In the genomic region with DNA sequence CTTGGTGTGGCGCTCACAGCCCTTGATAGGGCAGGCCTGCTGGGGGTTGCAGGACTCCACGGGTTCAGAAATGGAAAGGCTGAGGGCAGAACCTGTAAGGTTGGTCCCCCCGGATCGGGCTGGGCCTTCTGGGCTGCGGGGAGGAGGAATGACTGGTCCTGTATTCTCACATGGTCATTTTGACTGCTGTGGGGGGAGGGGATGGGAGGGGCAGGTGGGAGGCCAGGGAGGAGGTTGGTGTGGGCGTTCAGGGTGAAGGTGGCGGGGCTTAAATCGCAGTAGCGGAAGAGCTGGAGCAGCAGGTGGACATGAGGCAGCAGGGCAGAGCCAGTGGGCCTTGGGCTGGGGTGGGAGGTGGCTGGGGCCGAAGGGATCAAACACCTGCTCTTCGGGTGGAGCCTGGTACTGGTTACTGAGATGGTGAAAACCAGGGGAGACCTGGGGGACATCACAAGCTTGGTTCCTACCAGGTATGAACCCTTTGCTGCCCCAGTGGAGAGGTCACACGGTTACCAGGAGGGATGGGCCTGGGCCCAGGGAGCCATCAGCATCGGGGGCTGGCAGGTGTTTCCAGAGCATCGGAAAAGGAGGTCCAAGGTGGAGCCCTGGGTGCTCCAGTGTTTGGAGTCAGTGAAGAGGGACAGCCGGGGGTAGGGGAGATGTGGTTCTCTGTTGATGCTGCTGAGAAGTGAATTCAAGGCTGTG, we compare ENCODE assay signal across 12 cellular contexts. TPM values are rescaled to one million over a fixed set of nuclear protein-coding genes. Genes with fewer than 3 reads are reported as not detected.
A peak's percentile ranks its signal among the peaks of the same experiment; 100 is the strongest.
DNase-seq lines count a peak whose midpoint lies in the region; ATAC-seq and TF ChIP-seq lines count a peak whose summit lies in the region.
"Had no signal": no experiment of that assay in that cellular context is flagged by ENCODE, and none has a peak within 500 bp of the region (broad histone marks: within the 10 kb centered on the region; RNA-seq: fewer than 3 reads in every experiment).

No MANE protein-coding gene starts in this region.

- no peaks in the 10 kb centered on the region for H3K9me3 ChIP-seq in skeletal muscle tissue (ENCODE audit: control insufficient read depth in 3 of 3, low read length in 3 of 3)
- H3K9me3 ChIP-seq: HAP-1 had no signal

- peaks cover 28% of the 10 kb centered on the region in 3 donors for H3K4me1 ChIP-seq in skeletal muscle tissue (ENCODE audit: control insufficient read depth in 3 of 3, insufficient read depth in 3 of 3, low read length in 3 of 3)

- H3K4me1 Mint-ChIP-seq in activated CD4-positive, alpha-beta T cell treated with anti-CD3 and anti-CD28 coated beads for 36 hours = peaks cover 19% of the 10 kb centered on the region
- H3K4me1 Mint-ChIP-seq in WTC11 = peaks cover 13% of the 10 kb centered on the region

- H3K36me3 ChIP-seq in skeletal muscle tissue (ENCODE audit: control insufficient read depth in 3 of 3, insufficient read depth in 3 of 3, low read length in 3 of 3) = peaks cover 21 to 31% (median 26%) of the 10 kb centered on the region in 3 donors

- H3K27me3 Mint-ChIP-seq in activated CD4-positive, alpha-beta T cell treated with anti-CD3 and anti-CD28 coated beads for 36 hours = no peaks in the 10 kb centered on the region
- no peaks in the 10 kb centered on the region for H3K27me3 Mint-ChIP-seq in WTC11 (ENCODE audit: low read depth)

- no peak for ATAC-seq in activated CD4-positive, alpha-beta T cell treated with anti-CD3 and anti-CD28 coated beads for 36 hours
- ATAC-seq in WTC11 = no peak
- no peak for ATAC-seq in HG03520 (IDR thresholded peaks at IDR 0.05; ENCODE audit: unreplicated experiment)
- ATAC-seq in GM21576 (IDR thresholded peaks at IDR 0.05; ENCODE audit: unreplicated experiment) = no peak
- ATAC-seq in HG02970 (IDR thresholded peaks at IDR 0.05; ENCODE audit: low FRiP score, unreplicated experiment) = no peak

- no peak overlapping the region for H3K27ac ChIP-seq in skeletal muscle tissue (ENCODE audit: low read depth, low read length)

- no peak for DNase-seq in activated CD4-positive, alpha-beta T cell treated with anti-CD3 and anti-CD28 coated beads for 36 hours
- DNase-seq in activated CD4-positive, alpha-beta T cell treated with anti-CD3 and anti-CD28 coated beads for 4 hours = no peak
- DNase-seq in WTC11 (ENCODE audit: low spot score) (no peak), fibroblast of the aortic adventitia (ENCODE audit: low read depth) (no peak)
- DNase-seq: activated CD4-positive, alpha-beta T cell treated with anti-CD3 and anti-CD28 coated beads for 48 hours; stimulated activated CD4-positive, alpha-beta T cell treated with anti-CD3 and anti-CD28 coated beads, Interleukin-12 subunit alpha, Interleukin-12 subunit beta, amount 100 ng/mL, for 4 hours had no signal

- peak overlapping the region; percentile 85 for H3K4me3 Mint-ChIP-seq in activated CD4-positive, alpha-beta T cell treated with anti-CD3 and anti-CD28 coated beads for 36 hours
- H3K4me3 Mint-ChIP-seq in WTC11 = peak overlapping the region; percentile 80

- TF ChIP-seq CTCF in WTC11 (IDR thresholded peaks at IDR 0.05) (no peak), fibroblast of the aortic adventitia (IDR thresholded peaks at IDR 0.05; ENCODE audit: insufficient read depth, low read length) (no peak)

- CTCF ChIA-PET in activated CD4-positive, alpha-beta T cell treated with anti-CD3 and anti-CD28 coated beads for 36 hours (lab: Charles Lee) = no interaction called here
- CTCF ChIA-PET in WTC11 (lab: Charles Lee) = no interaction called here

- POLR2A ChIA-PET in activated CD4-positive, alpha-beta T cell treated with anti-CD3 and anti-CD28 coated beads for 36 hours (lab: Charles Lee) = no interaction called here
- POLR2A ChIA-PET in WTC11 (lab: Charles Lee) = no interaction called here

- peak overlapping the region; percentile 19 for H3K27ac Mint-ChIP-seq in activated CD4-positive, alpha-beta T cell treated with anti-CD3 and anti-CD28 coated beads for 36 hours
- H3K27ac Mint-ChIP-seq in WTC11 = peak overlapping the region; percentile 36

- no peaks in the 10 kb centered on the region for H3K9me3 Mint-ChIP-seq in activated CD4-positive, alpha-beta T cell treated with anti-CD3 and anti-CD28 coated beads for 36 hours (ENCODE audit: low read depth)
- no peaks in the 10 kb centered on the region for H3K9me3 Mint-ChIP-seq in WTC11

- H3K9ac ChIP-seq in skeletal muscle tissue (ENCODE audit: low read depth in 1 of 3, low read length in 3 of 3) = peak overlapping the region in 2 of 3 donors; percentile 87 to 90

- peak overlapping the region; percentile 82 for H3K4me3 ChIP-seq in fibroblast of the aortic adventitia (ENCODE audit: low read depth, low read length)
- peak overlapping the region; percentile 85 to 89 (median 87) for H3K4me3 ChIP-seq in skeletal muscle tissue (ENCODE audit: low read length in 3 of 3)

- H3K27me3 ChIP-seq in skeletal muscle tissue (ENCODE audit: control insufficient read depth in 3 of 3, insufficient read depth in 3 of 3, low read length in 3 of 3) = peaks cover 0 to 6% (median 4%) of the 10 kb centered on the region in 3 donors

- H3K36me3 Mint-ChIP-seq in activated CD4-positive, alpha-beta T cell treated with anti-CD3 and anti-CD28 coated beads for 36 hours (ENCODE audit: low read depth) = peaks cover 36% of the 10 kb centered on the region
- H3K36me3 Mint-ChIP-seq in WTC11 = peaks cover 21% of the 10 kb centered on the region

- intact Hi-C loops in activated CD4-positive, alpha-beta T cell treated with anti-CD3 and anti-CD28 coated beads for 36 hours (cut with DNase I, micrococcal nuclease) = loop anchor here in 1 of 2 experiments (5.0 kb wide), 2 partner anchors 100 to 1435 kb away; a partner anchor contains a TSS

TF ChIP-seq in WTC11, 78 proteins besides CTCF, POLR2A, EP300 and RAD21 (continues in another document):
- TF ChIP-seq CREM (CRISPR knock-in tag; IDR thresholded peaks at IDR 0.05) (no peak), ZNF416 (CRISPR knock-in tag; IDR thresholded peaks at IDR 0.05) (no peak)
- TF ChIP-seq, protein P1, sequence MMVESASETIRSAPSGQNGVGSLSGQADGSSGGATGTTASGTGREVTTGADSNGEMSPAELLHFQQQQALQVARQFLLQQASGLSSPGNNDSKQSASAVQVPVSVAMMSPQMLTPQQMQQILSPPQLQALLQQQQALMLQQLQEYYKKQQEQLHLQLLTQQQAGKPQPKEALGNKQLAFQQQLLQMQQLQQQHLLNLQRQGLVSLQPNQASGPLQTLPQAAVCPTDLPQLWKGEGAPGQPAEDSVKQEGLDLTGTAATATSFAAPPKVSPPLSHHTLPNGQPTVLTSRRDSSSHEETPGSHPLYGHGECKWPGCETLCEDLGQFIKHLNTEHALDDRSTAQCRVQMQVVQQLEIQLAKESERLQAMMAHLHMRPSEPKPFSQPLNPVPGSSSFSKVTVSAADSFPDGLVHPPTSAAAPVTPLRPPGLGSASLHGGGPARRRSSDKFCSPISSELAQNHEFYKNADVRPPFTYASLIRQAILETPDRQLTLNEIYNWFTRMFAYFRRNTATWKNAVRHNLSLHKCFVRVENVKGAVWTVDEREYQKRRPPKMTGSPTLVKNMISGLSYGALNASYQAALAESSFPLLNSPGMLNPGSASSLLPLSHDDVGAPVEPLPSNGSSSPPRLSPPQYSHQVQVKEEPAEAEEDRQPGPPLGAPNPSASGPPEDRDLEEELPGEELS (CRISPR knock-in tag; IDR thresholded peaks at IDR 0.05) = no peak

RNA-seq across cellular contexts. Expression of a gene that starts 1.8 kb away (rescaled TPM):
- 10 to 100 TPM; 50.0 to 70.6 TPM for total RNA-seq in activated CD4-positive, alpha-beta T cell treated with anti-CD3 and anti-CD28 coated beads for 36 hours
- total RNA-seq in WTC11 (2021) (74.2 to 78.0 TPM (median 77.6 TPM) in 3 replicates), fibroblast of the aortic adventitia (ENCODE audit: low replicate concordance) (5.5 and 21.4 TPM in 2 replicates), skeletal muscle tissue (6.8 TPM)

RNA-seq across cellular contexts. Expression of a gene that starts 18.9 kb away (rescaled TPM):
- not detected for total RNA-seq in activated CD4-positive, alpha-beta T cell treated with anti-CD3 and anti-CD28 coated beads for 36 hours
- not detected in 3 replicates for total RNA-seq in WTC11 (2021)
- not detected in 2 replicates for total RNA-seq in fibroblast of the aortic adventitia (ENCODE audit: low replicate concordance)
- not detected for total RNA-seq in skeletal muscle tissue
- total RNA-seq: temporal lobe had no signal

RNA-seq across cellular contexts. Expression of a gene that starts 22.7 kb away (rescaled TPM):
- total RNA-seq in activated CD4-positive, alpha-beta T cell treated with anti-CD3 and anti-CD28 coated beads for 36 hours = 1 to 10 TPM; 1.5 to 2.4 TPM
- total RNA-seq in WTC11 (2021) (36.2 to 44.4 TPM (median 37.4 TPM) in 3 replicates), fibroblast of the aortic adventitia (ENCODE audit: low replicate concordance) (2.8 and 5.2 TPM in 2 replicates), skeletal muscle tissue (11.5 TPM)

RNA-seq across cellular contexts. Expression of a gene that starts 43.6 kb away (rescaled TPM):
- not detected for total RNA-seq in activated CD4-positive, alpha-beta T cell treated with anti-CD3 and anti-CD28 coated beads for 36 hours
- total RNA-seq in WTC11 (2021) (not detected in 3 replicates), fibroblast of the aortic adventitia (ENCODE audit: low replicate concordance) (not detected in 2 replicates), skeletal muscle tissue (not detected)
- total RNA-seq: temporal lobe had no signal

RNA-seq across cellular contexts. Expression of a gene that starts 59.2 kb away (rescaled TPM):
- total RNA-seq in activated CD4-positive, alpha-beta T cell treated with anti-CD3 and anti-CD28 coated beads for 36 hours = not detected
- total RNA-seq in WTC11 (2021) (not detected in 3 replicates), fibroblast of the aortic adventitia (ENCODE audit: low replicate concordance) (not detected in 2 replicates), skeletal muscle tissue (not detected)
- total RNA-seq: temporal lobe had no signal
